ENCODE assay signal across 6 cellular contexts in the genomic region with DNA sequence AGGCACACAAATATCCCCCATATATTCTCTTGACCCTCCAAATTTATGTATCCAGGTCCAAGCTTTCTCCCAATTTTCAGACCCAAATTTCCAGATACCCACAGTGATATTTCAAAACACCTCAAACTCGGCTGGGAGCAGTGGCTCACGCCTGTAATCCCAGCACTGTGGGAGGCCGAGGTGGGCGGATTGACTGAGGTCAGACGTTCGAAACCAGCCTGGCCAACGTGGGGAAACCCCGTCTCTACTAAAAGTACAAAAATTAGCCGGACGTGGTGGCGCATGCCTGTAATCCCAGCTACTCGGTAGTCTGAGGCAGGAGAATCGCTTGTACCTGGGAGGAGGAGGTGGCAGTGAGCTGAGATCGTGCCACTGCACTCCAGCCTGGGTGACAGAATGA. TPM values are rescaled to one million over a fixed set of nuclear protein-coding genes. Genes with fewer than 3 reads are reported as not detected.
A peak's percentile ranks its signal among the peaks of the same experiment; 100 is the strongest.
DNase-seq lines count a peak whose midpoint lies in the region; ATAC-seq and TF ChIP-seq lines count a peak whose summit lies in the region.
"Not testable (repeated sequence)": the region's sequence is repeated elsewhere in the genome, so short reads cannot be mapped to it uniquely, and the experiment has no call there.

No MANE protein-coding gene starts in this region.

- not testable (repeated sequence) for H3K27me3 ChIP-seq in SU-DHL-6 (ENCODE audit: low read length); esophagus squamous epithelium

- peaks cover 12% of the 10 kb centered on the region for H3K4me1 Mint-ChIP-seq in activated T-helper 17 cell treated with anti-CD3 and anti-CD28 coated beads, Interleukin-2, amount 50 U/mL, for 72 hours
- not testable (repeated sequence) for H3K4me1 Mint-ChIP-seq in osteocyte (ENCODE audit: unreplicated experiment)

- peaks cover 0 to 43% (median 15%) of the 10 kb centered on the region in 3 donors for H3K4me1 ChIP-seq in esophagus squamous epithelium

- not testable (repeated sequence) for H3K4me3 Mint-ChIP-seq in activated T-helper 17 cell treated with anti-CD3 and anti-CD28 coated beads, Interleukin-2, amount 50 U/mL, for 72 hours
- peak overlapping the region; percentile 10 for H3K4me3 Mint-ChIP-seq in osteocyte (ENCODE audit: unreplicated experiment)

- peaks cover 16% of the 10 kb centered on the region for H3F3A ChIP-seq in SU-DHL-6 (ENCODE audit: insufficient read depth)

- 32 to 41% methylated on average over 14 of the region's 14 CpGs for WGBS in esophagus squamous epithelium, 2 donors

- H3K27me3 Mint-ChIP-seq in activated T-helper 17 cell treated with anti-CD3 and anti-CD28 coated beads, Interleukin-2, amount 50 U/mL, for 72 hours: not testable (repeated sequence)
- peaks cover 14% of the 10 kb centered on the region for H3K27me3 Mint-ChIP-seq in osteocyte (ENCODE audit: unreplicated experiment)

- H3K9me3 ChIP-seq in SU-DHL-6 (ENCODE audit: insufficient read depth, low read length); esophagus squamous epithelium: not testable (repeated sequence)

- peak; percentile 53 for DNase-seq in GM12865 (ENCODE audit: low read depth)
- not testable (repeated sequence) for DNase-seq in esophagus squamous epithelium (lab: John Stamatoyannopoulos, UW); osteocyte (ENCODE audit: extremely low spot score, unreplicated experiment)
- DNase-seq in stimulated activated CD8-positive, alpha-beta memory T cell treated with anti-CD3 and anti-CD28 coated beads, Interleukin-4, amount 100 ng/mL, for 48 hours: peak; percentile 76

- ATAC-seq in activated T-helper 17 cell treated with anti-CD3 and anti-CD28 coated beads, Interleukin-2, amount 50 U/mL, for 72 hours (replicated peaks): peak; percentile 3

- H3K27ac ChIP-seq in SU-DHL-6 (ENCODE audit: low read depth, low read length): not testable (repeated sequence)
- H3K27ac ChIP-seq in esophagus squamous epithelium: peak overlapping the region in 1 of 4 donors; percentile 91

- H3K9me3 Mint-ChIP-seq in activated T-helper 17 cell treated with anti-CD3 and anti-CD28 coated beads, Interleukin-2, amount 50 U/mL, for 72 hours; osteocyte (ENCODE audit: unreplicated experiment): not testable (repeated sequence)

- H3K4me2 ChIP-seq in SU-DHL-6 (ENCODE audit: low read depth, low read length, poor library complexity, severe bottlenecking): peak overlapping the region; percentile 79

- not testable (repeated sequence) for H3K9ac ChIP-seq in SU-DHL-6 (ENCODE audit: low read length)

- not testable (repeated sequence) for H3K79me2 ChIP-seq in SU-DHL-6 (ENCODE audit: insufficient read depth, low read length)

- H3K4me3 ChIP-seq in GM12865 (ENCODE audit: low read depth, low read length): peak overlapping the region; percentile 95
- H3K4me3 ChIP-seq in SU-DHL-6 (ENCODE audit: insufficient read depth, low read length, poor library complexity, severe bottlenecking): not testable (repeated sequence)
- H3K4me3 ChIP-seq in esophagus squamous epithelium: peak overlapping the region; percentile 72 to 95 (median 85)

- not testable (repeated sequence) for H3K36me3 ChIP-seq in SU-DHL-6 (ENCODE audit: low read length); esophagus squamous epithelium

- intact Hi-C loops in esophagus squamous epithelium (cut with DNase I): not testable (repeated sequence)

- not testable (repeated sequence) for H3K27ac Mint-ChIP-seq in activated T-helper 17 cell treated with anti-CD3 and anti-CD28 coated beads, Interleukin-2, amount 50 U/mL, for 72 hours; osteocyte (ENCODE audit: unreplicated experiment)

- TF ChIP-seq POLR2A in esophagus squamous epithelium (IDR thresholded peaks at IDR 0.05): not testable (repeated sequence)

- H3K9me2 ChIP-seq in SU-DHL-6 (replicated peaks; ENCODE audit: insufficient read depth, low read length): not testable (repeated sequence)

- TF ChIP-seq CTCF in GM12865 (IDR thresholded peaks at IDR 0.05; ENCODE audit: insufficient read depth, low read depth, low read length, missing control alignments); SU-DHL-6 (IDR thresholded peaks at IDR 0.05; ENCODE audit: insufficient read depth, low read length, poor library complexity, severe bottlenecking); esophagus squamous epithelium (IDR thresholded peaks at IDR 0.05); osteocyte (IDR thresholded peaks at IDR 0.05): not testable (repeated sequence)

- not testable (repeated sequence) for H2AFZ ChIP-seq in SU-DHL-6 (ENCODE audit: low read depth, low read length, severe bottlenecking)

- not testable (repeated sequence) for H4K20me1 ChIP-seq in SU-DHL-6 (ENCODE audit: low read depth, low read length)

- H3K36me3 Mint-ChIP-seq in activated T-helper 17 cell treated with anti-CD3 and anti-CD28 coated beads, Interleukin-2, amount 50 U/mL, for 72 hours (ENCODE audit: low read depth); osteocyte (ENCODE audit: unreplicated experiment): not testable (repeated sequence)

RNA-seq across cellular contexts. Expression of gene TESK2, which starts 1.6 kb away (rescaled TPM):
- 1 to 10 TPM; 2.7 to 8.9 TPM for total RNA-seq in activated T-helper 17 cell treated with anti-CD3 and anti-CD28 coated beads, Interleukin-2, amount 50 U/mL, for 72 hours
- total RNA-seq in esophagus squamous epithelium: 1 to 10 TPM; 4.2 to 8.4 (median 5.9) TPM
- total RNA-seq in osteocyte: 2.7 and 4.1 TPM in 2 replicates

RNA-seq across cellular contexts. Expression of gene CCDC163, which starts 10.5 kb away (rescaled TPM):
- total RNA-seq in activated T-helper 17 cell treated with anti-CD3 and anti-CD28 coated beads, Interleukin-2, amount 50 U/mL, for 72 hours: 1 to 10 TPM; 3.4 TPM
- 1 to 10 TPM in 1 of 4 donors, under 1 TPM in 2, not detected in 1; 0.15 to 1.1 (median 0.76) TPM for total RNA-seq in esophagus squamous epithelium
- total RNA-seq in osteocyte: 1.6 and 1.8 TPM in 2 replicates

RNA-seq across cellular contexts. Expression of gene MMACHC, which starts 10.7 kb away (rescaled TPM):
- 1 to 10 TPM; 3.7 to 4.9 TPM for total RNA-seq in activated T-helper 17 cell treated with anti-CD3 and anti-CD28 coated beads, Interleukin-2, amount 50 U/mL, for 72 hours
- total RNA-seq in esophagus squamous epithelium (1 to 10 TPM; 1.1 to 2.1 (median 1.8) TPM), osteocyte (6.7 and 6.9 TPM in 2 replicates)

RNA-seq across cellular contexts. Expression of gene PRDX1, which starts 32.3 kb away (rescaled TPM):
- 100 to 1,000 TPM; 344 to 571 TPM for total RNA-seq in activated T-helper 17 cell treated with anti-CD3 and anti-CD28 coated beads, Interleukin-2, amount 50 U/mL, for 72 hours
- total RNA-seq in esophagus squamous epithelium (1,000 to 10,000 TPM in 3 of 4 donors, 100 to 1,000 TPM in 1; 531 to 1,461 (median 1,071) TPM), osteocyte (291 and 292 TPM in 2 replicates)
